1 cellular context compared by ENCODE assay signal in genomic region chr12:17301544-17301943, GRCh38.
TF ChIP-seq lines count a peak whose summit lies in the region.

No MANE protein-coding gene starts in this region.

TF ChIP-seq in GM23338, 12 proteins besides CTCF, POLR2A, EP300 and RAD21 (continued from another document):
- TF ChIP-seq ZNF462 (CRISPR knock-in tag; IDR thresholded peaks at IDR 0.05) (no peak), CREB1 (CRISPR knock-in tag; IDR thresholded peaks at IDR 0.05; ENCODE audit: low read depth) (no peak)
